ENCODE assay signal across 17 cellular contexts in the genomic region with DNA sequence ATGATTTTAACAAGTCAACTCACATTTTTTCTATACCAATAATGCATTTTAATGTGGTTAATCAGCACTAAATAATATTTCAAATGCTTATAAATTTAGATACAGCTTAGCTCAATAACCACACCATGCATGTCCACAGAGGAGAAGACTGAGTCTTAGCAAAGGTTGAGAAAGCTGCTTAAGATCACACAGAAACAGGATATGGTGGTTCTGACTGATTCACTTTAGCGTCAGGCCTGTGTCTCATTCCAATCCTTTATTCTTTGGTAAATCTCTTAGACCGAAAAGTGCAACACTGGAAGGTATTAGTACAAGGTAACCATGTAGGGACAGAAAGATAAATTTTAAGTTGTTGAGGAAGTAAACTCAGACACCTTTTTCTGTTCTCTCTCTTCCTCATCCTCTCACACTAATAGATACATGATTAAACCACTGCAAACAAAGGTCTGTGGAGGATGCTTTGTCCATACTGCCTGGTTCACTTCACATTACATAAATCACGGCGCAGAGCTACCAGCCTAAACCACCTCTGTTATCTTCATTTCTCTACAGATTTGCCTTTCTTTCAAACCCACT.
DNase-seq lines count a peak whose midpoint lies in the region; ATAC-seq and TF ChIP-seq lines count a peak whose summit lies in the region.
"Had no signal": no experiment of that assay in that cellular context is flagged by ENCODE, and none has a peak within 500 bp of the region (broad histone marks: within the 10 kb centered on the region; RNA-seq: fewer than 3 reads in every experiment).

No MANE protein-coding gene starts in this region.

- no peak overlapping the region for H3K27ac Mint-ChIP-seq in activated CD8-positive, alpha-beta T cell treated with anti-CD3 and anti-CD28 coated beads, Interleukin-2, amount 10 ng/mL, durations not matched to agents 7 days and 5 days
- H3K27ac Mint-ChIP-seq in Caco-2 (ENCODE audit: unreplicated experiment) = no peak overlapping the region

- TF ChIP-seq CTCF in Caco-2 (IDR thresholded peaks at IDR 0.05; ENCODE audit: insufficient read depth in 1 of 2, low read depth in 1 of 2, low read length in 1 of 2, severe bottlenecking in 1 of 2, unreplicated experiment in 1 of 2) = no peak

- H3K36me3 ChIP-seq in Caco-2 (ENCODE audit: control insufficient read depth, insufficient read depth, low read length) (no peaks in the 10 kb centered on the region), MG63 (no peaks in the 10 kb centered on the region)
- H3K36me3 ChIP-seq: adrenal gland, BE2C, HAP-1, tibial artery had no signal

- no peaks in the 10 kb centered on the region for H3K36me3 Mint-ChIP-seq in activated CD8-positive, alpha-beta T cell treated with anti-CD3 and anti-CD28 coated beads, Interleukin-2, amount 10 ng/mL, durations not matched to agents 7 days and 5 days (ENCODE audit: low read depth)
- no peaks in the 10 kb centered on the region for H3K36me3 Mint-ChIP-seq in Caco-2 (ENCODE audit: insufficient read depth, unreplicated experiment)

- H3K4me3 Mint-ChIP-seq in activated CD8-positive, alpha-beta T cell treated with anti-CD3 and anti-CD28 coated beads, Interleukin-2, amount 10 ng/mL, durations not matched to agents 7 days and 5 days = no peak overlapping the region
- no peak overlapping the region for H3K4me3 Mint-ChIP-seq in Caco-2 (ENCODE audit: unreplicated experiment)

- H3K27me3 Mint-ChIP-seq in activated CD8-positive, alpha-beta T cell treated with anti-CD3 and anti-CD28 coated beads, Interleukin-2, amount 10 ng/mL, durations not matched to agents 7 days and 5 days (ENCODE audit: low read depth) = no peaks in the 10 kb centered on the region
- H3K27me3 Mint-ChIP-seq in Caco-2 (ENCODE audit: insufficient read depth, unreplicated experiment) = no peaks in the 10 kb centered on the region

- CTCF ChIA-PET in activated CD8-positive, alpha-beta T cell treated with anti-CD3 and anti-CD28 coated beads, Interleukin-2, amount 10 ng/mL, durations not matched to agents 7 days and 5 days (lab: Charles Lee) = no interaction called here
- CTCF ChIA-PET in Caco-2 (lab: Charles Lee) = no interaction called here

- POLR2A ChIA-PET in activated CD8-positive, alpha-beta T cell treated with anti-CD3 and anti-CD28 coated beads, Interleukin-2, amount 10 ng/mL, durations not matched to agents 7 days and 5 days (lab: Charles Lee) = no interaction called here
- POLR2A ChIA-PET in Caco-2 (lab: Charles Lee) = no interaction called here

- H3K9me3 ChIP-seq in Caco-2 (no peaks in the 10 kb centered on the region), MG63 (no peaks in the 10 kb centered on the region)
- H3K9me3 ChIP-seq: adrenal gland, BE2C, HAP-1, tibial artery had no signal

- ATAC-seq in GM19397 (IDR thresholded peaks at IDR 0.05; ENCODE audit: unreplicated experiment) (peak; percentile 54), HG02938 (IDR thresholded peaks at IDR 0.05; ENCODE audit: unreplicated experiment) (peak; percentile 44), sciatic nerve (no peak)
- ATAC-seq in activated CD8-positive, alpha-beta T cell treated with anti-CD3 and anti-CD28 coated beads, Interleukin-2, amount 10 ng/mL, durations not matched to agents 7 days and 5 days = peak; percentile 51
- ATAC-seq: left lobe of liver had no signal

- BruUV-seq in Caco-2 (replicated peaks; lab: Mats Ljungman, UMichigan) = no TSS peak

- peak; percentile 8 for DNase-seq in EL
- no peak for DNase-seq in activated CD8-positive, alpha-beta T cell treated with anti-CD3 and anti-CD28 coated beads, Interleukin-2, amount 10 ng/mL, durations not matched to agents 7 days and 5 days
- DNase-seq in sciatic nerve (ENCODE audit: low spot score) = no peak
- DNase-seq in Caco-2 = no peak
- DNase-seq in MG63 = no peak
- DNase-seq in cerebellar nuclear complex (lab: John Stamatoyannopoulos, UW) = no peak
- DNase-seq: adrenal gland, BE2C, hippocampal formation, KG1, NCI-H1417 treated with DMSO at 0.1 percent for 48 hours, PC-9, tibial artery had no signal

- intact Hi-C loops in sciatic nerve (cut with DNase I) (no loop called here), Caco-2 (cut with micrococcal nuclease; ENCODE audit: unreplicated experiment) (no loop called here)

- H3K4me3 ChIP-seq in Caco-2 (ENCODE audit: low read depth, low read length) (no peak overlapping the region), MG63 (no peak overlapping the region)
- H3K4me3 ChIP-seq: adrenal gland, HAP-1, PC-9, tibial artery had no signal

- no peaks in the 10 kb centered on the region for H3K4me1 ChIP-seq in Caco-2
- H3K4me1 ChIP-seq: adrenal gland, HAP-1, tibial artery had no signal

- no peaks in the 10 kb centered on the region for H3K9me3 Mint-ChIP-seq in activated CD8-positive, alpha-beta T cell treated with anti-CD3 and anti-CD28 coated beads, Interleukin-2, amount 10 ng/mL, durations not matched to agents 7 days and 5 days (ENCODE audit: insufficient read depth)
- no peaks in the 10 kb centered on the region for H3K9me3 Mint-ChIP-seq in Caco-2 (ENCODE audit: unreplicated experiment)

- peaks cover 9% of the 10 kb centered on the region for H3K4me1 Mint-ChIP-seq in activated CD8-positive, alpha-beta T cell treated with anti-CD3 and anti-CD28 coated beads, Interleukin-2, amount 10 ng/mL, durations not matched to agents 7 days and 5 days (ENCODE audit: low read depth)
- no peaks in the 10 kb centered on the region for H3K4me1 Mint-ChIP-seq in Caco-2 (ENCODE audit: low read depth, unreplicated experiment)

- H3K27me3 ChIP-seq in Caco-2 (replicated peaks; ENCODE audit: control insufficient read depth, insufficient read depth, low read length) (no peaks in the 10 kb centered on the region), MG63 (no peaks in the 10 kb centered on the region)
- H3K27me3 ChIP-seq: adrenal gland, BE2C, tibial artery had no signal
